ENCODE assay signal across 1 cellular context in genomic region chr1:43622471-43622870, GRCh38.
TF ChIP-seq lines count a peak whose summit lies in the region.

No MANE protein-coding gene starts in this region.

TF ChIP-seq in IMR-90, 13 proteins besides CTCF, POLR2A, EP300 and RAD21 (continued from another document):
- TF ChIP-seq RFX5 (IDR thresholded peaks at IDR 0.05; ENCODE audit: low read depth, low read length) (no peak), MXI1 (IDR thresholded peaks at IDR 0.05; ENCODE audit: borderline replicate concordance, low read depth, low read length) (no peak), CHD1 (IDR thresholded peaks at IDR 0.05; ENCODE audit: low read depth, low read length) (no peak), BHLHE40 (IDR thresholded peaks at IDR 0.05; ENCODE audit: low read depth, low read length) (no peak), CEBPB (IDR thresholded peaks at IDR 0.05; ENCODE audit: low read depth, low read length) (no peak)
